In genomic region chr2:179749210-179749609, GRCh38 we compare ENCODE assay signal across 15 cellular contexts.
DNase-seq lines count a peak whose midpoint lies in the region; ATAC-seq, FAIRE-seq and TF ChIP-seq lines count a peak whose summit lies in the region.
"Had no signal": no experiment of that assay in that cellular context is flagged by ENCODE, and none has a peak within 500 bp of the region (broad histone marks: within the 10 kb centered on the region; RNA-seq: fewer than 3 reads in every experiment).

No MANE protein-coding gene starts in this region.

- intact Hi-C loops in left lung (cut with DNase I), result loop anchor here in 1 of 2 donors (10.0 kb wide), 1 partner anchor 324 kb away; no protein-coding TSS in a partner anchor
- intact Hi-C loops in natural killer cell (cut with micrococcal nuclease), result no loop called here

- peaks cover 4 to 7% of the 10 kb centered on the region in 2 donors for H3K4me1 ChIP-seq in left lung

- no peak for FAIRE-seq in frontal cortex (lab: Jason Lieb, UNC)

- peak; percentile 70 for ATAC-seq in left lung
- no peak for ATAC-seq in natural killer cell
- ATAC-seq: CD8-positive, alpha-beta T cell; effector memory CD8-positive, alpha-beta T cell had no signal

- no peak overlapping the region for H3K27ac Mint-ChIP-seq in natural killer cell
- H3K27ac Mint-ChIP-seq: CD8-positive, alpha-beta T cell; effector memory CD8-positive, alpha-beta T cell had no signal

- no peaks in the 10 kb centered on the region for H3K9me3 Mint-ChIP-seq in natural killer cell
- H3K9me3 Mint-ChIP-seq: CD8-positive, alpha-beta T cell; effector memory CD8-positive, alpha-beta T cell; naive B cell had no signal

- POLR2A ChIA-PET in BJ (lab: Charles Lee), result no interaction called here

- no peaks in the 10 kb centered on the region for H3K9me3 ChIP-seq in left lung

- H3K4me3 ChIP-seq in BJ (ENCODE audit: low read depth, low read length) (no peak overlapping the region), left lung (no peak overlapping the region)
- H3K4me3 ChIP-seq: SK-N-MC had no signal

- no peaks in the 10 kb centered on the region for H3K4me1 Mint-ChIP-seq in natural killer cell
- H3K4me1 Mint-ChIP-seq: naive B cell had no signal

- no peak overlapping the region for H3K4me3 Mint-ChIP-seq in natural killer cell
- H3K4me3 Mint-ChIP-seq: CD8-positive, alpha-beta T cell; effector memory CD8-positive, alpha-beta T cell; naive B cell had no signal

- CTCF ChIA-PET in BJ (lab: Yijun Ruan, JAX), result interaction anchor here (0.8 to 2.0 kb wide), 8 partner anchors 10 to 529 kb away, joined by 3 to 16 read pairs (median 5); no protein-coding TSS in a partner anchor

- H3K36me3 ChIP-seq in BJ (ENCODE audit: control insufficient read depth, insufficient read depth, low read length) (no peaks in the 10 kb centered on the region), left lung (no peaks in the 10 kb centered on the region)

- DNase-seq in BJ (ENCODE audit: low read depth) (peak; percentile 6), HT1080 (ENCODE audit: low read depth) (peak; percentile 11), astrocyte of the hippocampus (ENCODE audit: low read depth, low spot score) (peak; percentile 17), left lung (no peak), AML-193 (lab: John Stamatoyannopoulos, UW) (no peak), natural killer cell (no peak), frontal cortex (ENCODE audit: low spot score in 2 of 2) (no peak)
- DNase-seq: CD8-positive, alpha-beta T cell; effector memory CD8-positive, alpha-beta T cell; GOT3; kidney glomerular epithelial cell; naive B cell; stimulated activated CD4-positive, alpha-beta T cell treated with anti-CD3 and anti-CD28 coated beads, Interleukin-2, amount 100 ng/mL, for 48 hours; trophoblast cell had no signal

- no peaks in the 10 kb centered on the region for H3K27me3 Mint-ChIP-seq in natural killer cell (ENCODE audit: low read depth in 2 of 2)
- H3K27me3 Mint-ChIP-seq: effector memory CD8-positive, alpha-beta T cell had no signal

- H3K27me3 ChIP-seq in BJ (ENCODE audit: control insufficient read depth, insufficient read depth, low read length) (no peaks in the 10 kb centered on the region), left lung (no peaks in the 10 kb centered on the region)

- no peak overlapping the region for H3K27ac ChIP-seq in left lung
- H3K27ac ChIP-seq: SK-N-MC had no signal

- no peaks in the 10 kb centered on the region for H3K36me3 Mint-ChIP-seq in natural killer cell
- H3K36me3 Mint-ChIP-seq: CD8-positive, alpha-beta T cell; naive B cell had no signal

- TF ChIP-seq CTCF in BJ (IDR thresholded peaks at IDR 0.05; ENCODE audit: insufficient read depth, low read depth, low read length) (no peak), left lung (IDR thresholded peaks at IDR 0.05) (no peak), natural killer cell (IDR thresholded peaks at IDR 0.05) (no peak)

Comparison
In these comparisons a context has a peak if more than half of its experiments do, and no peak if none do; other contexts are left out.
1. DNase-seq: peak in BJ (single experiment), HT1080 (single experiment) and astrocyte of the hippocampus (single experiment); none in left lung (0 of 2), AML-193 (0 of 2), natural killer cell (single experiment) and frontal cortex (0 of 2).